ENCODE assay signal across 17 cellular contexts in genomic region chr22:29569011-29569678, GRCh38.
"Had no signal": no experiment of that assay in that cellular context is flagged by ENCODE, and none has a peak within 500 bp of the region (broad histone marks: within the 10 kb centered on the region; RNA-seq: fewer than 3 reads in every experiment).

No MANE protein-coding gene starts in this region.

- ATAC-seq: natural killer cell; stimulated activated naive B cell treated with anti-CD40 and anti-IgM and Interleukin-4, amounts not matched to agents 10 μg/mL and 1 μg/mL and 100 μg/mL, for 72 hours had no signal

- H3K4me3 ChIP-seq: sigmoid colon, thyroid gland had no signal

- H3K9me3 ChIP-seq: sigmoid colon, thyroid gland had no signal

- H3K36me3 Mint-ChIP-seq: activated naive CD8-positive, alpha-beta T cell; natural killer cell had no signal

- H3K9me3 Mint-ChIP-seq: activated T-helper 1 cell treated with anti-CD3 and anti-CD28 coated beads, Interleukin-12 subunit alpha, Interleukin-12 subunit beta, Interleukin-2, Interleukin-4 antibody, amounts not matched to agents 30 ng/mL and 10 ng/mL and 1 ng/mL, durations not matched to agents 14 hours and 24 hours and 36 hours; dendritic cell treated with granulocyte-macrophage colony-stimulating factor and Interleukin-4, amounts not matched to agents 40 ng/mL and 50 ng/mL, for 4 days; natural killer cell; stimulated activated naive B cell treated with anti-CD40 and anti-IgM and Interleukin-4, amounts not matched to agents 10 μg/mL and 1 μg/mL and 100 μg/mL, for 72 hours; T-helper 2 cell treated with Interferon-gamma antibody and Interleukin-4, amounts not matched to agents 5 μg/mL and 100 μg/mL, for 36 hours had no signal

- H3K27me3 Mint-ChIP-seq: activated naive CD8-positive, alpha-beta T cell; dendritic cell treated with granulocyte-macrophage colony-stimulating factor and Interleukin-4, amounts not matched to agents 40 ng/mL and 50 ng/mL, for 4 days; stimulated activated naive B cell treated with anti-CD40 and anti-IgM and Interleukin-4, amounts not matched to agents 10 μg/mL and 1 μg/mL and 100 μg/mL, for 72 hours had no signal

- H3K27me3 ChIP-seq: sigmoid colon, thyroid gland had no signal

- H3K4me1 ChIP-seq: parathyroid adenoma, sigmoid colon, thyroid gland had no signal

- H3K27ac Mint-ChIP-seq: activated T-helper 1 cell treated with anti-CD3 and anti-CD28 coated beads, Interleukin-12 subunit alpha, Interleukin-12 subunit beta, Interleukin-2, Interleukin-4 antibody, amounts not matched to agents 30 ng/mL and 10 ng/mL and 1 ng/mL, durations not matched to agents 14 hours and 24 hours and 36 hours; dendritic cell treated with granulocyte-macrophage colony-stimulating factor and Interleukin-4, amounts not matched to agents 40 ng/mL and 50 ng/mL, for 4 days; natural killer cell; stimulated activated naive B cell treated with anti-CD40 and anti-IgM and Interleukin-4, amounts not matched to agents 10 μg/mL and 1 μg/mL and 100 μg/mL, for 72 hours; T-helper 2 cell treated with Interferon-gamma antibody and Interleukin-4, amounts not matched to agents 5 μg/mL and 100 μg/mL, for 36 hours had no signal

- DNase-seq: activated CD4-positive, alpha-beta T cell treated with anti-CD3 and anti-CD28 coated beads for 1 hour; activated CD4-positive, alpha-beta T cell treated with anti-CD3 and anti-CD28 coated beads, Interleukin-2, amount 50 U/mL, for 4 hours; activated T-cell treated with anti-CD3 and anti-CD28 coated beads for 4 hours; amniotic stem cell; effector memory CD4-positive, alpha-beta T cell; foreskin fibroblast; mesenchymal stem cell; natural killer cell; sigmoid colon; stimulated activated CD4-positive, alpha-beta T cell treated with anti-CD3 and anti-CD28 coated beads, Interleukin-4, amount 100 ng/mL, for 4 hours; stimulated activated naive B cell treated with anti-CD40 and anti-IgM and Interleukin-4, amounts not matched to agents 10 μg/mL and 1 μg/mL and 100 μg/mL, for 72 hours; thyroid gland had no signal

- H3K4me3 Mint-ChIP-seq: activated naive CD8-positive, alpha-beta T cell; activated T-helper 1 cell treated with anti-CD3 and anti-CD28 coated beads, Interleukin-12 subunit alpha, Interleukin-12 subunit beta, Interleukin-2, Interleukin-4 antibody, amounts not matched to agents 30 ng/mL and 10 ng/mL and 1 ng/mL, durations not matched to agents 14 hours and 24 hours and 36 hours; dendritic cell treated with granulocyte-macrophage colony-stimulating factor and Interleukin-4, amounts not matched to agents 40 ng/mL and 50 ng/mL, for 4 days; natural killer cell; stimulated activated naive B cell treated with anti-CD40 and anti-IgM and Interleukin-4, amounts not matched to agents 10 μg/mL and 1 μg/mL and 100 μg/mL, for 72 hours; T-helper 2 cell treated with Interferon-gamma antibody and Interleukin-4, amounts not matched to agents 5 μg/mL and 100 μg/mL, for 36 hours had no signal
